Comparison of ENCODE assay signal across 8 cellular contexts in the genomic region with DNA sequence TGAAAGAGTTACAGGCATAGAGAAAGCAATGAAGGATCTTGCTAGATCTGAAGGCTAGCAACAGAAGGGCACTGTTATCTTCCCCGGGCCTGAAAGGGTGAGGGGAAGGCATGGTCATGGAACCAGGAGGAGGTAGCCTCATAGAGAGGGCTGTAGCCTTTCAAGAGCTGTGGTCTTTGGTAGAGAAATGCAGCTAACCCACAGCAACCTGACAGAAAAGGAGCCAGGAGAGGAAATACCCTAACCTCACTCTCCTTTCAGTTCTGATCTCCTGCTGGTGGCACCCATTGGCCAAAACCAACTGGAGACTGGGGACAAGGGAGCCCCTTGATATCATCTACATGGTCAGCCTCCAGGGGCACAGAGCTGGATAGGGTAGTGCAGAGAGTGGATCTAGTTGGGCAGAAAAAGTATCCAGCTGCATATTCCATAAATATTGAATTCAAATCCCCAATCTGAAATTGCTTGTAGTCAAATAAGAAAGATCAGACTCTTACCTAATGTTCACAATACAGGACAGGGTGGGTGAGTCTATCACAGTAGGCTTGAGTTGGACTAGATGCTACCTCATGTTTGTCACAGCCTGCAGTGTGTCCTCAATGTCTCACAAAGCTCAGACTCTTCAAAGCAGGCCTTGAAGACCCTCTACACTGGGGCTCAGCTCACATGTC.
A peak's percentile ranks its signal among the peaks of the same experiment; 100 is the strongest.
DNase-seq lines count a peak whose midpoint lies in the region; ATAC-seq lines count a peak whose summit lies in the region.

No MANE protein-coding gene starts in this region.

- H3K18ac ChIP-seq in mesenchymal stem cell (ENCODE audit: low read depth in 1 of 2, low read length in 2 of 2): peak overlapping the region in 1 of 2 experiments; percentile 81

- H2BK12ac ChIP-seq in mesenchymal stem cell (ENCODE audit: low read length in 2 of 2): peak overlapping the region; percentile 1 to 88

- H3K23ac ChIP-seq in mesenchymal stem cell (ENCODE audit: low read length in 2 of 2): no peak overlapping the region

- H3K9me3 ChIP-seq in mesenchymal stem cell (ENCODE audit: control insufficient read depth, low read length): no peaks in the 10 kb centered on the region

- peaks cover 11% of the 10 kb centered on the region for H3K4me1 ChIP-seq in mesenchymal stem cell (ENCODE audit: control insufficient read depth, insufficient read depth, low read depth, low read length)

- no peaks in the 10 kb centered on the region for H3K36me3 ChIP-seq in mesenchymal stem cell (ENCODE audit: control insufficient read depth in 1 of 2, insufficient read depth in 2 of 2, low read depth in 1 of 2, low read length in 2 of 2)

- H3K4ac ChIP-seq in mesenchymal stem cell (ENCODE audit: low read depth in 1 of 2, low read length in 2 of 2): peak overlapping the region in 1 of 2 experiments; percentile 46

- H2AK5ac ChIP-seq in mesenchymal stem cell (ENCODE audit: low read length, severe bottlenecking): peak overlapping the region; percentile 94

- no peak overlapping the region for H2AFZ ChIP-seq in mesenchymal stem cell (ENCODE audit: low read depth, low read length)

- H3K9ac ChIP-seq in mesenchymal stem cell (ENCODE audit: low read length): no peak overlapping the region

- DNase-seq in mesenchymal stem cell: no peak
- no peak for DNase-seq in SIG-M5 treated with dmso at 0.1 percent for 504 hours (lab: John Stamatoyannopoulos, UW; ENCODE audit: unreplicated experiment)
- no peak for DNase-seq in NCI-H187 (lab: John Stamatoyannopoulos, UW)
- DNase-seq in posterior vena cava (ENCODE audit: low spot score): no peak
- DNase-seq in activated CD4-positive, alpha-beta T cell treated with anti-CD3 and anti-CD28 coated beads, Interleukin-2, amount 50 U/mL, for 4 hours: no peak

- peak overlapping the region; percentile 85 for H2BK15ac ChIP-seq in mesenchymal stem cell (ENCODE audit: low read depth, poor library complexity, severe bottlenecking)

- peak overlapping the region; percentile 93 for H3K27ac ChIP-seq in mesenchymal stem cell (ENCODE audit: low read length, poor library complexity, severe bottlenecking)

- H3K27me3 ChIP-seq in mesenchymal stem cell (ENCODE audit: control insufficient read depth in 1 of 2, insufficient read depth in 1 of 2, low read length in 2 of 2): no peaks in the 10 kb centered on the region

- no peak overlapping the region for H3K4me2 ChIP-seq in mesenchymal stem cell (ENCODE audit: low read length, poor library complexity, severe bottlenecking)

- no peaks in the 10 kb centered on the region for H3K79me1 ChIP-seq in mesenchymal stem cell (replicated peaks; ENCODE audit: low read length, poor library complexity, severe bottlenecking)

- WGBS in mesenchymal stem cell: 100% methylated on average over 1 of the region's 1 CpG

- H3K14ac ChIP-seq in mesenchymal stem cell (ENCODE audit: low read length in 2 of 2): no peak overlapping the region

- ATAC-seq in GM18858 (IDR thresholded peaks at IDR 0.05; ENCODE audit: unreplicated experiment) (peak; percentile 72), GM21529 (IDR thresholded peaks at IDR 0.05; ENCODE audit: unreplicated experiment) (peak; percentile 73), HG03558 (IDR thresholded peaks at IDR 0.05; ENCODE audit: extremely low read depth, unreplicated experiment) (peak; percentile 78)

- H2BK5ac ChIP-seq in mesenchymal stem cell (ENCODE audit: low read depth, low read length, poor library complexity, severe bottlenecking): peak overlapping the region; percentile 10

- H4K8ac ChIP-seq in mesenchymal stem cell (ENCODE audit: low read length): peak overlapping the region; percentile 67

- intact Hi-C loops in posterior vena cava (cut with DNase I): no loop called here

- H3K4me3 ChIP-seq in mesenchymal stem cell (ENCODE audit: insufficient read depth in 1 of 2, low read depth in 1 of 2, low read length in 2 of 2): no peak overlapping the region

- peak overlapping the region; percentile 92 for H4K91ac ChIP-seq in mesenchymal stem cell (ENCODE audit: low read length)

- H2BK120ac ChIP-seq in mesenchymal stem cell (ENCODE audit: low read depth, low read length): no peak overlapping the region
